Comparison of ENCODE assay signal across 2 cellular contexts in the genomic region with DNA sequence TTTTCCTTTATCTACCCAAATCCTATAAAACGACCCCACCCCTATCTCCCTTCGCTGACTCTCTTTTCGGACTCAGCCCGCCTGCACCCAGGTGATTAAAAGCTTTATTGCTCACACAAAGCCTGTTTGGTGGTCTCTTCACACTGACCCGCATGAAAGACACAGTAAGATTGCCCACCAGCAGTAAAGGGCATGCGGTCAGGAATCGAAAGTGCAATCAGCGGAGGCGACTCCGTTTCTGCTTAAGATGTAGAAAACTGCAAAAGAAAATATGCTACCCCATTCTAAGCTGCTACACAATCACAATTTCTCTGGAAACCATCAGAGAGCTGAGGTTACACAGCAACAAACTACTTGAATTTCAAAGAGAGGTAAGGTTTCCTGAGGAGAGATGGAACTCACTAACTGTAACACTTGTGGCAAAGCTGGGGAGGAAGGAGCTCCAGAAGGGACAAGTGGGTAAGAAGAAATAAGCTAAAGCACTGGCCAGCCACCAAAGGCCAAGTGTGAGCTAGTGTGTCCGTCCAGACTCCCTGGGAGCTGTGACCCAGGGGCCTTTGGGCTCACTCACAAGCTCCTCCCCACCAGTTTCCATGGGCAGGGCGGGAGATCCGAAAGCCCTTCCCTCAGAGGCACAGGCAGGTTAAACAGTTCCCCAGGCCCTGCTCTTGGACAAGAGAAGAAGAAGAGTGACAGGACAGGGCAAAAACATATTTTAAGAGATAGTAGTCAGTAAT.
TF ChIP-seq lines count a peak whose summit lies in the region.

No MANE protein-coding gene starts in this region.

TF ChIP-seq in GM23338, 12 proteins besides CTCF, POLR2A, EP300 and RAD21:
- TF ChIP-seq EZH2 (IDR thresholded peaks at IDR 0.05; ENCODE audit: low read depth, unreplicated experiment) (no peak), POLR2AphosphoS5 (IDR thresholded peaks at IDR 0.05; ENCODE audit: low read depth) (0 out of 2 replicates have a peak, but pooled peaks have one; percentile 20)

TF ChIP-seq in IMR-90, 13 proteins besides CTCF, POLR2A, EP300 and RAD21:
- no peak for TF ChIP-seq RFX5 (IDR thresholded peaks at IDR 0.05; ENCODE audit: low read depth, low read length)
- TF ChIP-seq MAFK (IDR thresholded peaks at IDR 0.05; ENCODE audit: low read depth, low read length): no peak
- TF ChIP-seq BHLHE40 (IDR thresholded peaks at IDR 0.05; ENCODE audit: low read depth, low read length): no peak
- TF ChIP-seq CEBPB (IDR thresholded peaks at IDR 0.05; ENCODE audit: low read depth, low read length): no peak
- TF ChIP-seq CHD1 (IDR thresholded peaks at IDR 0.05; ENCODE audit: low read depth, low read length): no peak
- no peak for TF ChIP-seq SMC3 (IDR thresholded peaks at IDR 0.05; ENCODE audit: low read depth, low read length)
- TF ChIP-seq, protein P1, sequence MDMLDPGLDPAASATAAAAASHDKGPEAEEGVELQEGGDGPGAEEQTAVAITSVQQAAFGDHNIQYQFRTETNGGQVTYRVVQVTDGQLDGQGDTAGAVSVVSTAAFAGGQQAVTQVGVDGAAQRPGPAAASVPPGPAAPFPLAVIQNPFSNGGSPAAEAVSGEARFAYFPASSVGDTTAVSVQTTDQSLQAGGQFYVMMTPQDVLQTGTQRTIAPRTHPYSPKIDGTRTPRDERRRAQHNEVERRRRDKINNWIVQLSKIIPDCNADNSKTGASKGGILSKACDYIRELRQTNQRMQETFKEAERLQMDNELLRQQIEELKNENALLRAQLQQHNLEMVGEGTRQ (IDR thresholded peaks at IDR 0.05; ENCODE audit: low read depth, low read length): no peak
- no peak for TF ChIP-seq MAZ (IDR thresholded peaks at IDR 0.05; ENCODE audit: borderline replicate concordance, low read depth, low read length)
- TF ChIP-seq, protein P2, sequence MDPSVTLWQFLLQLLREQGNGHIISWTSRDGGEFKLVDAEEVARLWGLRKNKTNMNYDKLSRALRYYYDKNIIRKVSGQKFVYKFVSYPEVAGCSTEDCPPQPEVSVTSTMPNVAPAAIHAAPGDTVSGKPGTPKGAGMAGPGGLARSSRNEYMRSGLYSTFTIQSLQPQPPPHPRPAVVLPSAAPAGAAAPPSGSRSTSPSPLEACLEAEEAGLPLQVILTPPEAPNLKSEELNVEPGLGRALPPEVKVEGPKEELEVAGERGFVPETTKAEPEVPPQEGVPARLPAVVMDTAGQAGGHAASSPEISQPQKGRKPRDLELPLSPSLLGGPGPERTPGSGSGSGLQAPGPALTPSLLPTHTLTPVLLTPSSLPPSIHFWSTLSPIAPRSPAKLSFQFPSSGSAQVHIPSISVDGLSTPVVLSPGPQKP (IDR thresholded peaks at IDR 0.05; ENCODE audit: borderline replicate concordance, low read depth, low read length): no peak
- TF ChIP-seq RCOR1 (IDR thresholded peaks at IDR 0.05; ENCODE audit: insufficient replicate concordance, low read length): no peak
- no peak for TF ChIP-seq FOS (IDR thresholded peaks at IDR 0.05; ENCODE audit: low read depth, low read length)
- TF ChIP-seq NFE2L2 (IDR thresholded peaks at IDR 0.05; ENCODE audit: low read depth, low read length): no peak
- TF ChIP-seq MXI1 (IDR thresholded peaks at IDR 0.05; ENCODE audit: borderline replicate concordance, low read depth, low read length): no peak
TF ChIP-seq in IMR-90: peak in this region for 0.
